Comparison of ENCODE assay signal across 12 cellular contexts in genomic region chr1:168719306-168720111, GRCh38. TPM values are rescaled to one million over a fixed set of nuclear protein-coding genes. Genes with fewer than 3 reads are reported as not detected.
A peak's percentile ranks its signal among the peaks of the same experiment; 100 is the strongest.
DNase-seq lines count a peak whose midpoint lies in the region; ATAC-seq, FAIRE-seq and TF ChIP-seq lines count a peak whose summit lies in the region.
"Had no signal": no experiment of that assay in that cellular context is flagged by ENCODE, and none has a peak within 500 bp of the region (broad histone marks: within the 10 kb centered on the region; RNA-seq: fewer than 3 reads in every experiment).

No MANE protein-coding gene starts in this region.

- CTCF ChIA-PET in CD8-positive, alpha-beta T cell (lab: Charles Lee) = no interaction called here

- ATAC-seq in GM19023 (IDR thresholded peaks at IDR 0.05; ENCODE audit: unreplicated experiment) (peak; percentile 72), HG02571 (IDR thresholded peaks at IDR 0.05; ENCODE audit: unreplicated experiment) (peak; percentile 66), pancreas (peak in 3 of 4 donors; percentile 29 to 60 (median 36))
- no peak for ATAC-seq in CD8-positive, alpha-beta T cell
- no peak for ATAC-seq in activated T-cell treated with anti-CD3 and anti-CD28 coated beads, Interleukin-2, amount 50 U/mL, for 72 hours (replicated peaks in 1 of 2)
- ATAC-seq: natural killer cell had no signal

- peaks cover 2% of the 10 kb centered on the region for H3K27me3 Mint-ChIP-seq in CD8-positive, alpha-beta T cell (ENCODE audit: low read depth)
- H3K27me3 Mint-ChIP-seq in activated T-cell treated with anti-CD3 and anti-CD28 coated beads, Interleukin-2, amount 50 U/mL, for 72 hours (ENCODE audit: low read depth) = peaks cover 17% of the 10 kb centered on the region

- no peaks in the 10 kb centered on the region for H3K9me2 ChIP-seq in MM.1S (replicated peaks; ENCODE audit: insufficient read depth, low read length)

- H3K4me1 ChIP-seq in MM.1S (ENCODE audit: low read length) = peaks cover 13% of the 10 kb centered on the region
- peaks cover 0 to 17% (median 11%) of the 10 kb centered on the region in 3 donors for H3K4me1 ChIP-seq in pancreas
- no peaks in the 10 kb centered on the region for H3K4me1 ChIP-seq in CD8-positive, alpha-beta T cell (ENCODE audit: insufficient read depth, low read length)
- H3K4me1 ChIP-seq: vagina had no signal

- TF ChIP-seq CTCF in MM.1S (IDR thresholded peaks at IDR 0.05; ENCODE audit: low read length) (no peak), pancreas (IDR thresholded peaks at IDR 0.05) (no peak)
- no peak for TF ChIP-seq CTCF in CD8-positive, alpha-beta T cell (IDR thresholded peaks at IDR 0.05)

- H4K20me1 ChIP-seq in MM.1S (ENCODE audit: insufficient read depth, low read length) = peaks cover 25% of the 10 kb centered on the region; the same call in 1 of the 2 replicates

- no peak overlapping the region for H3K27ac Mint-ChIP-seq in CD8-positive, alpha-beta T cell
- H3K27ac Mint-ChIP-seq in activated T-cell treated with anti-CD3 and anti-CD28 coated beads, Interleukin-2, amount 50 U/mL, for 72 hours = no peak overlapping the region
- H3K27ac Mint-ChIP-seq: natural killer cell had no signal

- peaks cover 16% of the 10 kb centered on the region for H3F3A ChIP-seq in MM.1S (ENCODE audit: insufficient read depth, low read length)

- no peak overlapping the region for H3K9ac ChIP-seq in MM.1S (ENCODE audit: low read length)

- intact Hi-C loops in pancreas (cut with DNase I) = no loop called here
- intact Hi-C loops in CD8-positive, alpha-beta T cell (cut with DNase I, micrococcal nuclease) = no loop called here

- DNase-seq in MM.1S = peak; percentile 93
- no peak for DNase-seq in pancreas
- DNase-seq in NCI-H2107 (lab: John Stamatoyannopoulos, UW) = no peak
- DNase-seq in CD8-positive, alpha-beta T cell = no peak
- no peak for DNase-seq in activated T-cell treated with anti-CD3 and anti-CD28 coated beads, Interleukin-2, amount 50 U/mL, for 72 hours
- DNase-seq: natural killer cell; NCI-H748 treated with DMSO at 0.1 percent for 48 hours; stimulated activated CD4-positive, alpha-beta T cell treated with anti-CD3 and anti-CD28 coated beads, Interleukin-2, amount 100 ng/mL, for 48 hours had no signal

- H3K36me3 Mint-ChIP-seq in CD8-positive, alpha-beta T cell = no peaks in the 10 kb centered on the region
- no peaks in the 10 kb centered on the region for H3K36me3 Mint-ChIP-seq in activated T-cell treated with anti-CD3 and anti-CD28 coated beads, Interleukin-2, amount 50 U/mL, for 72 hours (ENCODE audit: insufficient read depth in 2 of 2)
- H3K36me3 Mint-ChIP-seq: natural killer cell had no signal

- no peaks in the 10 kb centered on the region for H3K79me2 ChIP-seq in MM.1S (ENCODE audit: low read length)

- no peaks in the 10 kb centered on the region for H3K9me3 Mint-ChIP-seq in CD8-positive, alpha-beta T cell
- H3K9me3 Mint-ChIP-seq in activated T-cell treated with anti-CD3 and anti-CD28 coated beads, Interleukin-2, amount 50 U/mL, for 72 hours = no peaks in the 10 kb centered on the region
- H3K9me3 Mint-ChIP-seq: natural killer cell had no signal

- POLR2A ChIA-PET in CD8-positive, alpha-beta T cell (lab: Charles Lee) = no interaction called here

- 90 to 93% methylated on average over 5 of the region's 5 CpGs for WGBS in pancreas, 2 donors

- H3K4me1 Mint-ChIP-seq in CD8-positive, alpha-beta T cell (ENCODE audit: low read depth) = no peaks in the 10 kb centered on the region
- H3K4me1 Mint-ChIP-seq in activated T-cell treated with anti-CD3 and anti-CD28 coated beads, Interleukin-2, amount 50 U/mL, for 72 hours (ENCODE audit: low read depth) = peaks cover 6% of the 10 kb centered on the region
- H3K4me1 Mint-ChIP-seq: natural killer cell had no signal

- H3K9me3 ChIP-seq in MM.1S (replicated peaks; ENCODE audit: insufficient read depth, low read length) = no peaks in the 10 kb centered on the region
- H3K9me3 ChIP-seq in pancreas = no peaks in the 10 kb centered on the region
- H3K9me3 ChIP-seq in CD8-positive, alpha-beta T cell (ENCODE audit: low read length) = no peaks in the 10 kb centered on the region
- H3K9me3 ChIP-seq: vagina had no signal

- H3K27me3 ChIP-seq in MM.1S (replicated peaks; ENCODE audit: insufficient read depth, low read length) (peaks cover 87% of the 10 kb centered on the region), pancreas (no peaks in the 10 kb centered on the region)
- no peaks in the 10 kb centered on the region for H3K27me3 ChIP-seq in CD8-positive, alpha-beta T cell (ENCODE audit: insufficient read depth, low read length)
- H3K27me3 ChIP-seq: vagina had no signal

- H3K4me3 ChIP-seq in MM.1S (ENCODE audit: low read length) = no peak overlapping the region
- H3K4me3 ChIP-seq in pancreas = no peak overlapping the region
- H3K4me3 ChIP-seq in CD8-positive, alpha-beta T cell (ENCODE audit: low read depth, low read length) = no peak overlapping the region
- H3K4me3 ChIP-seq: vagina had no signal

- FAIRE-seq in pancreas (lab: Jason Lieb, UNC) = no peak
- FAIRE-seq: G401.6 had no signal

- peak overlapping the region; percentile 4; the same call in 1 of the 2 replicates for H3K4me2 ChIP-seq in MM.1S (ENCODE audit: low read depth, low read length)

- no peak overlapping the region for H2AFZ ChIP-seq in MM.1S (ENCODE audit: low read length)

- H3K4me3 Mint-ChIP-seq in CD8-positive, alpha-beta T cell = no peak overlapping the region
- H3K4me3 Mint-ChIP-seq in activated T-cell treated with anti-CD3 and anti-CD28 coated beads, Interleukin-2, amount 50 U/mL, for 72 hours = no peak overlapping the region
- H3K4me3 Mint-ChIP-seq: natural killer cell had no signal

- no peak overlapping the region for H3K27ac ChIP-seq in MM.1S (ENCODE audit: low read length)
- no peak overlapping the region for H3K27ac ChIP-seq in pancreas
- no peak overlapping the region for H3K27ac ChIP-seq in CD8-positive, alpha-beta T cell (ENCODE audit: low read depth, low read length)
- H3K27ac ChIP-seq: vagina had no signal

- no peaks in the 10 kb centered on the region for H3K36me3 ChIP-seq in MM.1S (replicated peaks; ENCODE audit: insufficient read depth, low read length)
- H3K36me3 ChIP-seq in pancreas = no peaks in the 10 kb centered on the region
- no peaks in the 10 kb centered on the region for H3K36me3 ChIP-seq in CD8-positive, alpha-beta T cell (ENCODE audit: insufficient read depth, low read length)
- H3K36me3 ChIP-seq: vagina had no signal

RNA-seq across cellular contexts. Expression of gene DPT, which starts 9.5 kb away (rescaled TPM):
- 10 to 100 TPM in 1 of 6 donors, 1 to 10 TPM in 5; 3.4 to 14.1 (median 5.8) TPM for total RNA-seq in pancreas
- polyA plus RNA-seq in pancreas = 10 to 100 TPM; 13.4 to 16.2 TPM
- not detected for total RNA-seq in CD8-positive, alpha-beta T cell
- total RNA-seq in activated T-cell treated with anti-CD3 and anti-CD28 coated beads, Interleukin-2, amount 50 U/mL, for 72 hours = not detected
- total RNA-seq: natural killer cell had no signal

Comparison
In these comparisons a context has a peak if more than half of its experiments do, and no peak if none do; other contexts are left out.
1. ATAC-seq: peak in GM19023 (single experiment), HG02571 (single experiment) and pancreas (3 of 4); none in CD8-positive, alpha-beta T cell (single experiment) and activated T-cell treated with anti-CD3 and anti-CD28 coated beads, Interleukin-2, amount 50 U/mL, for 72 hours (0 of 2).
2. RNA of gene DPT, which starts 9.5 kb away (total RNA-seq): 3.4 to 14.1 TPM in pancreas; not detected in CD8-positive, alpha-beta T cell and not detected in activated T-cell treated with anti-CD3 and anti-CD28 coated beads, Interleukin-2, amount 50 U/mL, for 72 hours; every median in the first group is over 4 times any median in the second.